In the genomic region with DNA sequence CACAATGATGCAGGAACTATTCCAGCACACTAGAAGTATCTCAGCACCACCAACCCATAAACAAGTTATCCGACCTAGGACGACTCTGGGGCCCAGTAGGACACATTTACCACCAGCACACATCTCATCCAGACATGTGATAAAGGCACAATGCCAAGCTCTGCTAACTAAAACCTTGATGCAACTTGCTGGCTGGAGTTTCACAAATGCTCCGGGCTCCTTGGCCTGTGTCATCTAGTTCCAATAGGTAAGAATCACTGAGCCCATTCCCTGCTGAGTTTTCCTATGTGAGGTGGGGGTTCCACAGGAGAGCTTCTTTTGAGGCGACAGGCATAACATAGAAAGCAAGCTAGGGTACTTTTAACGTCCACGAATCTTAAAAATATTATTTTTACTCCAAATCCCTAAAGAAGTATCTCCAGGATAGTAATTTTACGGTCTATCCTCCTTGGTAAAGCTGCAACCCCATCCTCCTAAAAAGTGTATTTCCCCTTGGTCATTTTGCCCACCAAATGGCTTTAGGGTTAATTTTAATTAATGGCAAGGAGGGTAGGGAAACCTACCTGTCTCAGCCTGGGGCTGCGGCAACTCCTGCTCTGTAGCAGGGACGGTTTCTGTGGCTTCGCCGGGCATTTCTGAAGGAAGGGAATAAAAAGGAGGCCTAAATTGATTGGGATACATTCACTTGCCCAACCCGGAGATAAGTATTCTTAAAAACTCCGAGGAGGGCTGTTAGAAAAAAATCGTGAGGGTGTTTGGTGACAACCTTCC, we compare ENCODE assay signal across 8 cellular contexts. TPM values are rescaled to one million over a fixed set of nuclear protein-coding genes. Genes with fewer than 3 reads are reported as not detected.
A peak's percentile ranks its signal among the peaks of the same experiment; 100 is the strongest.
DNase-seq lines count a peak whose midpoint lies in the region; ATAC-seq, FAIRE-seq and TF ChIP-seq lines count a peak whose summit lies in the region.

No MANE protein-coding gene starts in this region.

- H3K4me3 ChIP-seq in GM06990 (replicated peaks; ENCODE audit: low read depth, low read length) (peak overlapping the region; percentile 99), breast epithelium (peak overlapping the region; percentile 87 to 97 (median 94)), kidney epithelial cell (ENCODE audit: low read depth, low read length) (peak overlapping the region; percentile 92), spleen (peak overlapping the region; percentile 64 to 98 (median 76))

- peaks cover 10 to 39% of the 10 kb centered on the region in 2 donors for H3K4me1 ChIP-seq in breast epithelium
- H3K4me1 ChIP-seq in spleen = peaks cover 44 to 67% (median 58%) of the 10 kb centered on the region in 6 donors

- DNase-seq in GM06990 (ENCODE audit: extremely low read depth, insufficient read length) = no peak
- DNase-seq in NCI-H69 (lab: John Stamatoyannopoulos, UW) = peak; percentile 61
- DNase-seq in breast epithelium (ENCODE audit: low spot score in 2 of 2) = peak; percentile 72 to 85
- DNase-seq in kidney epithelial cell (ENCODE audit: low read depth) = peak; percentile 25
- DNase-seq in spleen = no peak
- no peak for DNase-seq in D721Med (ENCODE audit: insufficient read length, low spot score)
- no peak for DNase-seq in central memory CD4-positive, alpha-beta T cell

- H3K36me3 ChIP-seq in GM06990 (ENCODE audit: control insufficient read depth, insufficient read depth, low read length) (peaks cover 13% of the 10 kb centered on the region), breast epithelium (no peaks in the 10 kb centered on the region), kidney epithelial cell (ENCODE audit: control insufficient read depth, insufficient read depth, low read length) (peaks cover 5% of the 10 kb centered on the region), spleen (peaks cover 0 to 48% (median 17%) of the 10 kb centered on the region in 6 donors)

- TF ChIP-seq POLR2A in breast epithelium (IDR thresholded peaks at IDR 0.05) (no peak), spleen (IDR thresholded peaks at IDR 0.05) (no peak)

- TF ChIP-seq CTCF in GM06990 (IDR thresholded peaks at IDR 0.05; ENCODE audit: insufficient read depth, low read length, poor library complexity, severe bottlenecking) (no peak), breast epithelium (IDR thresholded peaks at IDR 0.05) (no peak), kidney epithelial cell (IDR thresholded peaks at IDR 0.05; ENCODE audit: insufficient read depth, low read length, poor library complexity, severe bottlenecking) (no peak), spleen (IDR thresholded peaks at IDR 0.05 in 8 of 11, conservative IDR thresholded peaks at IDR 0.05 in 3 of 11) (no peak), D721Med (IDR thresholded peaks at IDR 0.05; ENCODE audit: insufficient read depth, missing control alignments) (no peak)

- intact Hi-C loops in breast epithelium (cut with DNase I; ENCODE audit: low total_unique reads) = no loop called here
- intact Hi-C loops in spleen (cut with DNase I; ENCODE audit: low total_unique reads) = loop anchor here (2.0 kb wide), 1 partner anchor 29 kb away; no protein-coding TSS in a partner anchor

- H3K9me3 ChIP-seq in breast epithelium (no peaks in the 10 kb centered on the region), spleen (no peaks in the 10 kb centered on the region)

- H3K27ac ChIP-seq in breast epithelium = peak overlapping the region; percentile 97 to 98
- peak overlapping the region; percentile 93 to 98 (median 95) for H3K27ac ChIP-seq in spleen

- FAIRE-seq in D721Med (lab: Jason Lieb, UNC) = no peak

- 1 to 3% (median 2%) methylated on average over 14 of the region's 14 CpGs for WGBS in spleen, 5 donors

- ATAC-seq in HG03025 (IDR thresholded peaks at IDR 0.05; ENCODE audit: low FRiP score, unreplicated experiment) = no peak

- H3K27me3 ChIP-seq in GM06990 (replicated peaks; ENCODE audit: control insufficient read depth, insufficient read depth, low read length) (no peaks in the 10 kb centered on the region), breast epithelium (no peaks in the 10 kb centered on the region), kidney epithelial cell (ENCODE audit: control insufficient read depth, insufficient read depth, low read length) (no peaks in the 10 kb centered on the region), spleen (replicated peaks in 1 of 7) (no peaks in the 10 kb centered on the region)

RNA-seq across cellular contexts. Expression of gene NACA, which starts 1.0 kb away (rescaled TPM):
- total RNA-seq in breast epithelium = 1,000 to 10,000 TPM; 1,363 to 1,488 (median 1,386) TPM
- total RNA-seq in kidney epithelial cell = 1,136 and 1,207 TPM in 2 replicates
- total RNA-seq in spleen = 100 to 1,000 TPM; 535 to 885 (median 701) TPM
- 1,000 to 10,000 TPM; 1,928 to 3,231 (median 2,748) TPM for polyA plus RNA-seq in spleen

RNA-seq across cellular contexts. Expression of gene PRIM1, which starts 28.0 kb away (rescaled TPM):
- total RNA-seq in breast epithelium (10 to 100 TPM in 1 of 3 donors, 1 to 10 TPM in 2; 7.9 to 13.0 (median 8.3) TPM), kidney epithelial cell (4.5 and 12.0 TPM in 2 replicates), spleen (10 to 100 TPM; 10.1 to 23.0 (median 11.4) TPM)
- 10 to 100 TPM in 1 of 3 donors, 1 to 10 TPM in 2; 5.2 to 10.0 (median 8.1) TPM for polyA plus RNA-seq in spleen

RNA-seq across cellular contexts. Expression of gene PTGES3, which starts 36.0 kb away (rescaled TPM):
- 100 to 1,000 TPM in 2 of 3 donors, 10 to 100 TPM in 1; 85.0 to 134 (median 111) TPM for total RNA-seq in breast epithelium
- total RNA-seq in kidney epithelial cell = 114 and 119 TPM in 2 replicates
- 100 to 1,000 TPM in 5 of 7 donors, 10 to 100 TPM in 2; 84.1 to 163 (median 133) TPM for total RNA-seq in spleen
- 100 to 1,000 TPM in 2 of 3 donors, 10 to 100 TPM in 1; 80.6 to 154 (median 114) TPM for polyA plus RNA-seq in spleen

RNA-seq across cellular contexts. Expression of gene HSD17B6, which starts 39.0 kb away (rescaled TPM):
- 1 to 10 TPM in 1 of 3 donors, under 1 TPM in 2; 0.16 to 3.8 (median 0.98) TPM for total RNA-seq in breast epithelium
- 0.34 and 0.63 TPM in 2 replicates for total RNA-seq in kidney epithelial cell
- total RNA-seq in spleen = 10 to 100 TPM; 13.7 to 93.4 (median 61.5) TPM
- polyA plus RNA-seq in spleen = 10 to 100 TPM in 2 of 3 donors, 1 to 10 TPM in 1; 6.4 to 40.0 (median 13.3) TPM

Comparison
In these comparisons a context has a peak if more than half of its experiments do, and no peak if none do; other contexts are left out.
1. DNase-seq: peak in NCI-H69 (single experiment), breast epithelium (2 of 2) and kidney epithelial cell (single experiment); none in GM06990 (single experiment), spleen (single experiment), D721Med (single experiment) and central memory CD4-positive, alpha-beta T cell (single experiment).
2. Peak in every context shown above with its lines, with median percentiles within 50 percentile points of each other: H3K4me3 ChIP-seq.